In genomic region chr17:17500999-17501605, GRCh38 we compare ENCODE assay signal across 18 cellular contexts. TPM values are rescaled to one million over a fixed set of nuclear protein-coding genes. Genes with fewer than 3 reads are reported as not detected.
DNase-seq lines count a peak whose midpoint lies in the region; ATAC-seq and TF ChIP-seq lines count a peak whose summit lies in the region.
"Had no signal": no experiment of that assay in that cellular context is flagged by ENCODE, and none has a peak within 500 bp of the region (broad histone marks: within the 10 kb centered on the region; RNA-seq: fewer than 3 reads in every experiment).

No MANE protein-coding gene starts in this region.

- no peak overlapping the region for H3K4me3 ChIP-seq in RWPE2 (ENCODE audit: severe bottlenecking)
- H3K4me3 ChIP-seq in fibroblast of mammary gland (ENCODE audit: control insufficient read depth, low read depth, low read length), result no peak overlapping the region
- H3K4me3 ChIP-seq in upper lobe of right lung, result no peak overlapping the region
- H3K4me3 ChIP-seq: right atrium auricular region had no signal

- peaks cover 6% of the 10 kb centered on the region for H3K4me1 Mint-ChIP-seq in stimulated activated naive CD8-positive, alpha-beta T cell treated with anti-CD3 and anti-CD28 coated beads, Interleukin-15, amount 100 ng/mL, for 72 hours
- H3K4me1 Mint-ChIP-seq in activated T-helper 1 cell treated with anti-CD3 and anti-CD28 coated beads, Interleukin-12 subunit alpha, Interleukin-12 subunit beta, Interleukin-2, Interleukin-4 antibody, amounts not matched to agents 30 ng/mL and 10 ng/mL and 1 ng/mL, durations not matched to agents 14 hours and 24 hours and 36 hours (ENCODE audit: low read depth), result peaks cover 6% of the 10 kb centered on the region
- peaks cover 3% of the 10 kb centered on the region for H3K4me1 Mint-ChIP-seq in endothelial cell (ENCODE audit: unreplicated experiment)

- H3K4me1 ChIP-seq in RWPE2 (ENCODE audit: insufficient read depth, poor library complexity, severe bottlenecking) (peaks cover 4% of the 10 kb centered on the region), upper lobe of right lung (peaks cover 4% of the 10 kb centered on the region)

- intact Hi-C loops in upper lobe of right lung (cut with DNase I), result no loop called here
- intact Hi-C loops in activated T-helper 1 cell treated with anti-CD3 and anti-CD28 coated beads, Interleukin-12 subunit alpha, Interleukin-12 subunit beta, Interleukin-2, Interleukin-4 antibody, amounts not matched to agents 30 ng/mL and 10 ng/mL and 1 ng/mL, durations not matched to agents 14 hours and 24 hours and 36 hours (cut with micrococcal nuclease), result no loop called here

- H3K27me3 Mint-ChIP-seq in stimulated activated naive CD8-positive, alpha-beta T cell treated with anti-CD3 and anti-CD28 coated beads, Interleukin-15, amount 100 ng/mL, for 72 hours, result peaks cover under 1% of the 10 kb centered on the region
- peaks cover 3% of the 10 kb centered on the region for H3K27me3 Mint-ChIP-seq in activated T-helper 1 cell treated with anti-CD3 and anti-CD28 coated beads, Interleukin-12 subunit alpha, Interleukin-12 subunit beta, Interleukin-2, Interleukin-4 antibody, amounts not matched to agents 30 ng/mL and 10 ng/mL and 1 ng/mL, durations not matched to agents 14 hours and 24 hours and 36 hours (ENCODE audit: insufficient read depth)
- peaks cover 16% of the 10 kb centered on the region for H3K27me3 Mint-ChIP-seq in endothelial cell (ENCODE audit: unreplicated experiment)

- H3K27ac ChIP-seq in RWPE2 (ENCODE audit: poor library complexity, severe bottlenecking) (no peak overlapping the region), upper lobe of right lung (no peak overlapping the region)
- H3K27ac ChIP-seq: right atrium auricular region, WERI-Rb-1 had no signal

- no peaks in the 10 kb centered on the region for H3K36me3 ChIP-seq in RWPE2 (ENCODE audit: low read depth)
- no peaks in the 10 kb centered on the region for H3K36me3 ChIP-seq in upper lobe of right lung
- H3K36me3 ChIP-seq: right atrium auricular region, WERI-Rb-1 had no signal

- TF ChIP-seq CTCF in RWPE2 (IDR thresholded peaks at IDR 0.05; ENCODE audit: poor library complexity, severe bottlenecking), result no peak
- TF ChIP-seq CTCF in fibroblast of mammary gland (conservative IDR thresholded peaks at IDR 0.05; ENCODE audit: control insufficient read depth, insufficient read depth, low read depth, low read length), result peak; percentile 17
- no peak for TF ChIP-seq CTCF in upper lobe of right lung (IDR thresholded peaks at IDR 0.05)
- TF ChIP-seq CTCF in endothelial cell (IDR thresholded peaks at IDR 0.05; ENCODE audit: unreplicated experiment), result no peak

- peak; percentile 39 for DNase-seq in stimulated activated naive CD8-positive, alpha-beta T cell treated with anti-CD3 and anti-CD28 coated beads, Interleukin-15, Interleukin-2, amounts not matched to agents 100 U/mL and 50 U/mL, for 24 hours
- DNase-seq in stimulated activated naive CD8-positive, alpha-beta T cell treated with anti-CD3 and anti-CD28 coated beads, Interleukin-15, amount 100 ng/mL, for 72 hours, result no peak
- DNase-seq in RWPE2 (ENCODE audit: low spot score) (peak; percentile 34), fibroblast of mammary gland (ENCODE audit: low read depth) (no peak), upper lobe of right lung (peak; percentile 47), NCI-H187 treated with DMSO at 0.1 percent for 48 hours (lab: John Stamatoyannopoulos, UW) (no peak), endothelial cell (ENCODE audit: low spot score) (no peak)
- no peak for DNase-seq in activated T-helper 1 cell treated with anti-CD3 and anti-CD28 coated beads, Interleukin-12 subunit alpha, Interleukin-12 subunit beta, Interleukin-2, Interleukin-4 antibody, amounts not matched to agents 30 ng/mL and 10 ng/mL and 1 ng/mL, durations not matched to agents 14 hours and 24 hours and 36 hours (ENCODE audit: low spot score)
- DNase-seq: activated CD8-positive, alpha-beta memory T cell treated with anti-CD3 and anti-CD28 coated beads, Interleukin-2, amount 50 U/mL, for 48 hours; activated naive CD4-positive, alpha-beta T cell treated with anti-CD3 and anti-CD28 coated beads, Interleukin-2, amount 50 U/mL, for 16 hours; effector CD4-positive, alpha-beta T cell; foreskin melanocyte; Karpas-422; NCI-H446 treated with DMSO at 0.1 percent for 48 hours; WERI-Rb-1 had no signal

- no peaks in the 10 kb centered on the region for H3K36me3 Mint-ChIP-seq in activated T-helper 1 cell treated with anti-CD3 and anti-CD28 coated beads, Interleukin-12 subunit alpha, Interleukin-12 subunit beta, Interleukin-2, Interleukin-4 antibody, amounts not matched to agents 30 ng/mL and 10 ng/mL and 1 ng/mL, durations not matched to agents 14 hours and 24 hours and 36 hours (ENCODE audit: low read depth)
- H3K36me3 Mint-ChIP-seq in endothelial cell (ENCODE audit: low read depth, unreplicated experiment), result no peaks in the 10 kb centered on the region

- ATAC-seq in stimulated activated naive CD8-positive, alpha-beta T cell treated with anti-CD3 and anti-CD28 coated beads, Interleukin-15, Interleukin-2, amounts not matched to agents 100 U/mL and 50 U/mL, for 24 hours, result no peak
- no peak for ATAC-seq in stimulated activated naive CD8-positive, alpha-beta T cell treated with anti-CD3 and anti-CD28 coated beads, Interleukin-15, amount 100 ng/mL, for 72 hours
- ATAC-seq in RWPE2 (ENCODE audit: low read depth), result no peak
- no peak for ATAC-seq in upper lobe of right lung

- H3K27me3 ChIP-seq in RWPE2 (ENCODE audit: insufficient read depth, poor library complexity, severe bottlenecking) (peaks cover under 1% of the 10 kb centered on the region), upper lobe of right lung (no peaks in the 10 kb centered on the region)
- H3K27me3 ChIP-seq: right atrium auricular region had no signal

- H3K9me3 ChIP-seq in RWPE2 (ENCODE audit: severe bottlenecking) (no peaks in the 10 kb centered on the region), upper lobe of right lung (no peaks in the 10 kb centered on the region)
- H3K9me3 ChIP-seq: right atrium auricular region had no signal

- H3K4me3 Mint-ChIP-seq in stimulated activated naive CD8-positive, alpha-beta T cell treated with anti-CD3 and anti-CD28 coated beads, Interleukin-15, amount 100 ng/mL, for 72 hours, result no peak overlapping the region
- no peak overlapping the region for H3K4me3 Mint-ChIP-seq in activated T-helper 1 cell treated with anti-CD3 and anti-CD28 coated beads, Interleukin-12 subunit alpha, Interleukin-12 subunit beta, Interleukin-2, Interleukin-4 antibody, amounts not matched to agents 30 ng/mL and 10 ng/mL and 1 ng/mL, durations not matched to agents 14 hours and 24 hours and 36 hours
- no peak overlapping the region for H3K4me3 Mint-ChIP-seq in endothelial cell (ENCODE audit: unreplicated experiment)
- H3K4me3 Mint-ChIP-seq: B cell had no signal

- no peaks in the 10 kb centered on the region for H3K9me3 Mint-ChIP-seq in stimulated activated naive CD8-positive, alpha-beta T cell treated with anti-CD3 and anti-CD28 coated beads, Interleukin-15, amount 100 ng/mL, for 72 hours
- H3K9me3 Mint-ChIP-seq in activated T-helper 1 cell treated with anti-CD3 and anti-CD28 coated beads, Interleukin-12 subunit alpha, Interleukin-12 subunit beta, Interleukin-2, Interleukin-4 antibody, amounts not matched to agents 30 ng/mL and 10 ng/mL and 1 ng/mL, durations not matched to agents 14 hours and 24 hours and 36 hours, result no peaks in the 10 kb centered on the region
- no peaks in the 10 kb centered on the region for H3K9me3 Mint-ChIP-seq in endothelial cell (ENCODE audit: unreplicated experiment)
- H3K9me3 Mint-ChIP-seq: nephron had no signal

- no peak overlapping the region for H3K27ac Mint-ChIP-seq in stimulated activated naive CD8-positive, alpha-beta T cell treated with anti-CD3 and anti-CD28 coated beads, Interleukin-15, amount 100 ng/mL, for 72 hours
- H3K27ac Mint-ChIP-seq in activated T-helper 1 cell treated with anti-CD3 and anti-CD28 coated beads, Interleukin-12 subunit alpha, Interleukin-12 subunit beta, Interleukin-2, Interleukin-4 antibody, amounts not matched to agents 30 ng/mL and 10 ng/mL and 1 ng/mL, durations not matched to agents 14 hours and 24 hours and 36 hours, result no peak overlapping the region
- H3K27ac Mint-ChIP-seq in endothelial cell (ENCODE audit: unreplicated experiment), result no peak overlapping the region
- H3K27ac Mint-ChIP-seq: B cell had no signal

RNA-seq across cellular contexts. Expression of gene RASD1, which starts 4.9 kb away (rescaled TPM):
- total RNA-seq in upper lobe of right lung (39.2 TPM), endothelial cell (ENCODE audit: unreplicated experiment) (0.31 TPM)
- total RNA-seq in activated T-helper 1 cell treated with anti-CD3 and anti-CD28 coated beads, Interleukin-12 subunit alpha, Interleukin-12 subunit beta, Interleukin-2, Interleukin-4 antibody, amounts not matched to agents 30 ng/mL and 10 ng/mL and 1 ng/mL, durations not matched to agents 14 hours and 24 hours and 36 hours, result 10.1 and 12.9 TPM in 2 replicates

RNA-seq across cellular contexts. Expression of gene MED9, which starts 24.3 kb away (rescaled TPM):
- total RNA-seq in upper lobe of right lung, result 13.8 TPM
- total RNA-seq in activated T-helper 1 cell treated with anti-CD3 and anti-CD28 coated beads, Interleukin-12 subunit alpha, Interleukin-12 subunit beta, Interleukin-2, Interleukin-4 antibody, amounts not matched to agents 30 ng/mL and 10 ng/mL and 1 ng/mL, durations not matched to agents 14 hours and 24 hours and 36 hours, result 13.8 and 15.2 TPM in 2 replicates
- total RNA-seq in endothelial cell (ENCODE audit: unreplicated experiment), result 14.2 TPM

Comparison
In these comparisons a context has a peak if more than half of its experiments do, and no peak if none do; other contexts are left out.
1. DNase-seq: peak in stimulated activated naive CD8-positive, alpha-beta T cell treated with anti-CD3 and anti-CD28 coated beads, Interleukin-15, Interleukin-2, amounts not matched to agents 100 U/mL and 50 U/mL, for 24 hours (single experiment), RWPE2 (single experiment) and upper lobe of right lung (single experiment); none in stimulated activated naive CD8-positive, alpha-beta T cell treated with anti-CD3 and anti-CD28 coated beads, Interleukin-15, amount 100 ng/mL, for 72 hours (0 of 2), fibroblast of mammary gland (single experiment), NCI-H187 treated with DMSO at 0.1 percent for 48 hours (single experiment), activated T-helper 1 cell treated with anti-CD3 and anti-CD28 coated beads, Interleukin-12 subunit alpha, Interleukin-12 subunit beta, Interleukin-2, Interleukin-4 antibody, amounts not matched to agents 30 ng/mL and 10 ng/mL and 1 ng/mL, durations not matched to agents 14 hours and 24 hours and 36 hours (single experiment) and endothelial cell (single experiment).